8 cellular contexts compared by ENCODE assay signal in genomic region chr7:103344453-103345149, GRCh38. TPM values are rescaled to one million over a fixed set of nuclear protein-coding genes. Genes with fewer than 3 reads are reported as not detected.
DNase-seq lines count a peak whose midpoint lies in the region; TF ChIP-seq lines count a peak whose summit lies in the region.

DNAJC2 (minus strand) TSS chr7:103344767; CDS start chr7:103344622, 145 bp downstream.

- H3K36me3 ChIP-seq in HAP-1 (replicated peaks): peaks cover 30% of the 10 kb centered on the region
- peaks cover 30% of the 10 kb centered on the region for H3K36me3 ChIP-seq in MG63
- H3K36me3 ChIP-seq in stomach: peaks cover 6 to 25% (median 23%) of the 10 kb centered on the region in 4 donors

- H3K36me3 Mint-ChIP-seq in neural crest cell (ENCODE audit: low read depth): peaks cover 8% of the 10 kb centered on the region

- TF ChIP-seq EP300 in stomach (IDR thresholded peaks at IDR 0.05): no peak

- intact Hi-C loops in stomach (cut with DNase I; ENCODE audit: low total_unique reads): no loop called here

- peak; percentile 94 for DNase-seq in G401 (ENCODE audit: low spot score)
- DNase-seq in HAP-1 (ENCODE audit: low spot score in 2 of 2): peak; percentile 87 to 91
- peak; percentile 86 for DNase-seq in MG63
- peak; percentile 46 for DNase-seq in SIG-M5 (lab: John Stamatoyannopoulos, UW)
- peak; percentile 41 for DNase-seq in activated gamma-delta T cell (lab: John Stamatoyannopoulos, UW)
- DNase-seq in foreskin fibroblast: peak; percentile 90 to 96
- DNase-seq in neural crest cell (ENCODE audit: low read depth, low spot score): peak; percentile 75
- DNase-seq in stomach: peak; percentile 85

- peak within 1 kb of the TSS; percentile 97 for H3K27ac Mint-ChIP-seq in neural crest cell (ENCODE audit: unreplicated experiment)

- no peaks in the 10 kb centered on the region for H3K27me3 ChIP-seq in HAP-1 (ENCODE audit: low read depth)
- no peaks in the 10 kb centered on the region for H3K27me3 ChIP-seq in MG63
- H3K27me3 ChIP-seq in stomach: no peaks in the 10 kb centered on the region

- H3K4me3 ChIP-seq in HAP-1: peak within 1 kb of the TSS; percentile 67
- H3K4me3 ChIP-seq in MG63: peak within 1 kb of the TSS; percentile 87
- peak within 1 kb of the TSS; percentile 87 to 97 for H3K4me3 ChIP-seq in foreskin fibroblast (ENCODE audit: low read depth in 1 of 2, low read length in 2 of 2)
- H3K4me3 ChIP-seq in stomach: peak within 1 kb of the TSS; percentile 80 to 95 (median 84)

- H3K4me1 ChIP-seq in HAP-1 (peaks cover 32% of the 10 kb centered on the region), stomach (peaks cover 27 to 74% (median 53%) of the 10 kb centered on the region in 4 donors)

- H3K4me3 Mint-ChIP-seq in neural crest cell: peak within 1 kb of the TSS; percentile 99

- no peaks in the 10 kb centered on the region for H3K9me3 ChIP-seq in HAP-1
- no peaks in the 10 kb centered on the region for H3K9me3 ChIP-seq in MG63
- H3K9me3 ChIP-seq in stomach: no peaks in the 10 kb centered on the region

- H3K4me1 Mint-ChIP-seq in neural crest cell: peaks cover 51% of the 10 kb centered on the region

- 5 to 16% (median 8%) methylated on average over 19 to 43 of the region's 43 CpGs for WGBS in stomach, 5 donors

- in situ Hi-C loops in G401 (cut with HindIII; ENCODE audit: low sequenced_read_pairs) (no loop called here), HAP-1 (cut with MboI; ENCODE audit: low sequenced_read_pairs) (no loop called here)

- peak within 1 kb of the TSS; percentile 78 to 92 (median 86) for H3K27ac ChIP-seq in stomach

- H3K9me3 Mint-ChIP-seq in neural crest cell: no peaks in the 10 kb centered on the region

- TF ChIP-seq POLR2A in stomach (IDR thresholded peaks at IDR 0.05): peak in 2 of 4 donors; percentile 13 to 55

- TF ChIP-seq CTCF in foreskin fibroblast (IDR thresholded peaks at IDR 0.05; ENCODE audit: low read depth, low read length) (no peak), neural crest cell (conservative IDR thresholded peaks at IDR 0.05) (no peak), stomach (IDR thresholded peaks at IDR 0.05) (no peak)

- no peaks in the 10 kb centered on the region for H3K27me3 Mint-ChIP-seq in neural crest cell (ENCODE audit: low read depth)

RNA-seq across cellular contexts. Expression of gene DNAJC2, which starts in this region (rescaled TPM):
- total RNA-seq in G401 (2014; rRNA removed; shearing (Covaris generic)): 19.1 and 32.4 TPM in 2 replicates
- total RNA-seq in MG63 (2014; rRNA removed; shearing (Covaris generic); ENCODE audit: low replicate concordance): 25.3 and 43.0 TPM in 2 replicates
- 28.9 and 36.9 TPM in 2 replicates for total RNA-seq in neural crest cell
- 10 to 100 TPM in 3 of 5 donors, 1 to 10 TPM in 2; 4.1 to 27.5 (median 19.3) TPM for total RNA-seq in stomach
- 10 to 100 TPM; 17.1 to 35.6 (median 22.7) TPM for polyA plus RNA-seq in stomach

Comparison
In these comparisons a context has a peak if more than half of its experiments do, and no peak if none do; other contexts are left out.
1. Peak in every context shown above with its lines: DNase-seq, H3K4me3 ChIP-seq and H3K27ac ChIP-seq.
2. DNase-seq: peak in every context shown above with its lines; median percentile 94 in G401; 93 in foreskin fibroblast; 89 in HAP-1; 86 in MG63; 85 in stomach; 75 in neural crest cell; 46 in SIG-M5; 41 in activated gamma-delta T cell.